In genomic region chr14:34713122-34713680, GRCh38 we compare ENCODE assay signal across 8 cellular contexts. TPM values are rescaled to one million over a fixed set of nuclear protein-coding genes. Genes with fewer than 3 reads are reported as not detected.
DNase-seq lines count a peak whose midpoint lies in the region; ATAC-seq, FAIRE-seq and TF ChIP-seq lines count a peak whose summit lies in the region.

No MANE protein-coding gene starts in this region.

- no peak for DNase-seq in AG04449 (ENCODE audit: low read depth, low spot score)
- DNase-seq in naive thymus-derived CD4-positive, alpha-beta T cell = no peak
- DNase-seq in activated CD4-positive, CD25-positive, alpha-beta regulatory T cell treated with anti-CD3 and anti-CD28 coated beads, Interleukin-2, amount 50 U/mL, for 72 hours = no peak
- no peak for DNase-seq in HTR-8/SVneo (ENCODE audit: insufficient read length, low spot score)
- DNase-seq in omental fat pad (ENCODE audit: low spot score) = no peak
- no peak for DNase-seq in NCI-H226

- TF ChIP-seq CTCF in AG04449 (IDR thresholded peaks at IDR 0.05; ENCODE audit: insufficient read depth, low read length, missing control alignments) (no peak), omental fat pad (IDR thresholded peaks at IDR 0.05) (no peak)

- peaks cover 0 to 10% (median 0%) of the 10 kb centered on the region in 5 donors for H3K27me3 Mint-ChIP-seq in naive thymus-derived CD4-positive, alpha-beta T cell

- peak overlapping the region; percentile 73 for H3K27ac ChIP-seq in KOPT-K1 (ENCODE audit: low read depth, low read length, poor library complexity, severe bottlenecking)
- peak overlapping the region; percentile 90 for H3K27ac ChIP-seq in cingulate gyrus (ENCODE audit: low read depth, low read length)
- peak overlapping the region; percentile 93 for H3K27ac ChIP-seq in naive thymus-derived CD4-positive, alpha-beta T cell (ENCODE audit: low read depth, low read length)

- no peaks in the 10 kb centered on the region for H3K9me3 ChIP-seq in KOPT-K1 (ENCODE audit: insufficient read depth, low read length, poor library complexity, severe bottlenecking)
- H3K9me3 ChIP-seq in naive thymus-derived CD4-positive, alpha-beta T cell (ENCODE audit: control insufficient read depth in 2 of 3, low read length in 3 of 3) = no peaks in the 10 kb centered on the region

- H3K4me1 Mint-ChIP-seq in naive thymus-derived CD4-positive, alpha-beta T cell = peaks cover 8 to 39% (median 26%) of the 10 kb centered on the region in 7 donors

- peak overlapping the region; percentile 85 to 95 (median 92) for H3K27ac Mint-ChIP-seq in naive thymus-derived CD4-positive, alpha-beta T cell

- H3K27me3 ChIP-seq in naive thymus-derived CD4-positive, alpha-beta T cell (ENCODE audit: control insufficient read depth in 2 of 2, insufficient read depth in 2 of 2, low read length in 2 of 2) = no peaks in the 10 kb centered on the region

- CTCF ChIA-PET in AG04449 (lab: Yijun Ruan, JAX) = interaction anchor here (2.1 to 10.0 kb wide), 4 partner anchors 9 to 42 kb away, joined by 5 to 63 read pairs (median 20); no protein-coding TSS in a partner anchor
- CTCF ChIA-PET in naive thymus-derived CD4-positive, alpha-beta T cell (lab: Charles Lee) = no interaction called here

- POLR2A ChIA-PET in AG04449 (lab: Yijun Ruan, JAX) = interaction anchor here (0.6 to 1.5 kb wide), 4 partner anchors 10 to 91 kb away, joined by 3 to 8 read pairs (median 4); no protein-coding TSS in a partner anchor
- POLR2A ChIA-PET in naive thymus-derived CD4-positive, alpha-beta T cell (lab: Charles Lee) = interaction anchor here (1.6 kb wide), 1 partner anchor 9 kb away, joined by 5 read pairs; no protein-coding TSS in a partner anchor

- FAIRE-seq in HTR-8/SVneo (lab: Jason Lieb, UNC) = no peak

- H3K4me1 ChIP-seq in naive thymus-derived CD4-positive, alpha-beta T cell (ENCODE audit: control insufficient read depth in 2 of 2, insufficient read depth in 2 of 2, low read length in 2 of 2) = peaks cover 4 to 6% of the 10 kb centered on the region in 2 donors

- peaks cover 0 to 5% (median 0%) of the 10 kb centered on the region in 5 donors for H3K36me3 Mint-ChIP-seq in naive thymus-derived CD4-positive, alpha-beta T cell

- ATAC-seq in naive thymus-derived CD4-positive, alpha-beta T cell = no peak
- ATAC-seq in omental fat pad (ENCODE audit: low FRiP score) = no peak

- intact Hi-C loops in naive thymus-derived CD4-positive, alpha-beta T cell (cut with micrococcal nuclease) = loop anchor here in 1 of 2 donors (5.0 to 10.0 kb wide), 5 partner anchors 178 to 1094 kb away; partner anchors contain the start of genes EAPP, NFKBIA, PSMA6 and RALGAPA1

- no peaks in the 10 kb centered on the region for H3K9me3 Mint-ChIP-seq in naive thymus-derived CD4-positive, alpha-beta T cell

- H3K4me3 ChIP-seq in AG04449 (ENCODE audit: low read depth, low read length) = peak overlapping the region; percentile 73
- peak overlapping the region; percentile 62 for H3K4me3 ChIP-seq in naive thymus-derived CD4-positive, alpha-beta T cell (ENCODE audit: low read length)

- H3K4me3 Mint-ChIP-seq in naive thymus-derived CD4-positive, alpha-beta T cell = peak overlapping the region; percentile 89 to 97 (median 92)

- peaks cover 26% of the 10 kb centered on the region for H3K36me3 ChIP-seq in KOPT-K1 (ENCODE audit: insufficient read depth, low read length)
- H3K36me3 ChIP-seq in naive thymus-derived CD4-positive, alpha-beta T cell (ENCODE audit: control insufficient read depth in 2 of 3, insufficient read depth in 3 of 3, low read length in 3 of 3) = peaks cover 0 to 3% (median 0%) of the 10 kb centered on the region in 3 experiments

RNA-seq across cellular contexts. Expression of gene CFL2, which starts 1.2 kb away (rescaled TPM):
- 10 to 100 TPM in 4 of 5 experiments, 1 to 10 TPM in 1; 5.2 to 34.2 (median 11.7) TPM for total RNA-seq in naive thymus-derived CD4-positive, alpha-beta T cell
- polyA plus RNA-seq in naive thymus-derived CD4-positive, alpha-beta T cell = 1 to 10 TPM; 3.6 to 6.3 TPM
- total RNA-seq in omental fat pad = 10 to 100 TPM; 35.3 to 69.4 (median 67.4) TPM
